Comparison of ENCODE assay signal across 1 cellular context in genomic region chr10:101001225-101002035, GRCh38.
TF ChIP-seq lines count a peak whose summit lies in the region.

No MANE protein-coding gene starts in this region.

TF ChIP-seq in K562, 482 proteins besides CTCF, POLR2A, EP300 and RAD21 (continued from another document):
- TF ChIP-seq, protein P1, sequence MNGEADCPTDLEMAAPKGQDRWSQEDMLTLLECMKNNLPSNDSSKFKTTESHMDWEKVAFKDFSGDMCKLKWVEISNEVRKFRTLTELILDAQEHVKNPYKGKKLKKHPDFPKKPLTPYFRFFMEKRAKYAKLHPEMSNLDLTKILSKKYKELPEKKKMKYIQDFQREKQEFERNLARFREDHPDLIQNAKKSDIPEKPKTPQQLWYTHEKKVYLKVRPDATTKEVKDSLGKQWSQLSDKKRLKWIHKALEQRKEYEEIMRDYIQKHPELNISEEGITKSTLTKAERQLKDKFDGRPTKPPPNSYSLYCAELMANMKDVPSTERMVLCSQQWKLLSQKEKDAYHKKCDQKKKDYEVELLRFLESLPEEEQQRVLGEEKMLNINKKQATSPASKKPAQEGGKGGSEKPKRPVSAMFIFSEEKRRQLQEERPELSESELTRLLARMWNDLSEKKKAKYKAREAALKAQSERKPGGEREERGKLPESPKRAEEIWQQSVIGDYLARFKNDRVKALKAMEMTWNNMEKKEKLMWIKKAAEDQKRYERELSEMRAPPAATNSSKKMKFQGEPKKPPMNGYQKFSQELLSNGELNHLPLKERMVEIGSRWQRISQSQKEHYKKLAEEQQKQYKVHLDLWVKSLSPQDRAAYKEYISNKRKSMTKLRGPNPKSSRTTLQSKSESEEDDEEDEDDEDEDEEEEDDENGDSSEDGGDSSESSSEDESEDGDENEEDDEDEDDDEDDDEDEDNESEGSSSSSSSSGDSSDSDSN (IDR thresholded peaks at IDR 0.05; ENCODE audit: borderline replicate concordance in 1 of 2, low read depth in 2 of 2, low read length in 2 of 2): peak; percentile 34 to 45; a peak in 1 of 4 replicates
- TF ChIP-seq SRSF3 (IDR thresholded peaks at IDR 0.05; ENCODE audit: insufficient read depth, low read length) (no peak), TEAD4 (IDR thresholded peaks at IDR 0.05; ENCODE audit: low read length) (no peak), TEAD4 (CRISPR knock-in tag; IDR thresholded peaks at IDR 0.05; ENCODE audit: borderline replicate concordance) (no peak), RFX1 (IDR thresholded peaks at IDR 0.05) (peak; percentile 74; the same call in 1 of the 2 replicates)
- TF ChIP-seq, protein P2, sequence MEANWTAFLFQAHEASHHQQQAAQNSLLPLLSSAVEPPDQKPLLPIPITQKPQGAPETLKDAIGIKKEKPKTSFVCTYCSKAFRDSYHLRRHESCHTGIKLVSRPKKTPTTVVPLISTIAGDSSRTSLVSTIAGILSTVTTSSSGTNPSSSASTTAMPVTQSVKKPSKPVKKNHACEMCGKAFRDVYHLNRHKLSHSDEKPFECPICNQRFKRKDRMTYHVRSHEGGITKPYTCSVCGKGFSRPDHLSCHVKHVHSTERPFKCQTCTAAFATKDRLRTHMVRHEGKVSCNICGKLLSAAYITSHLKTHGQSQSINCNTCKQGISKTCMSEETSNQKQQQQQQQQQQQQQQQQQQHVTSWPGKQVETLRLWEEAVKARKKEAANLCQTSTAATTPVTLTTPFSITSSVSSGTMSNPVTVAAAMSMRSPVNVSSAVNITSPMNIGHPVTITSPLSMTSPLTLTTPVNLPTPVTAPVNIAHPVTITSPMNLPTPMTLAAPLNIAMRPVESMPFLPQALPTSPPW (CRISPR knock-in tag; IDR thresholded peaks at IDR 0.05): peak; percentile 40; the same call in 1 of the 2 replicates
TF ChIP-seq in K562: peak in this region for 7.
